In the genomic region with DNA sequence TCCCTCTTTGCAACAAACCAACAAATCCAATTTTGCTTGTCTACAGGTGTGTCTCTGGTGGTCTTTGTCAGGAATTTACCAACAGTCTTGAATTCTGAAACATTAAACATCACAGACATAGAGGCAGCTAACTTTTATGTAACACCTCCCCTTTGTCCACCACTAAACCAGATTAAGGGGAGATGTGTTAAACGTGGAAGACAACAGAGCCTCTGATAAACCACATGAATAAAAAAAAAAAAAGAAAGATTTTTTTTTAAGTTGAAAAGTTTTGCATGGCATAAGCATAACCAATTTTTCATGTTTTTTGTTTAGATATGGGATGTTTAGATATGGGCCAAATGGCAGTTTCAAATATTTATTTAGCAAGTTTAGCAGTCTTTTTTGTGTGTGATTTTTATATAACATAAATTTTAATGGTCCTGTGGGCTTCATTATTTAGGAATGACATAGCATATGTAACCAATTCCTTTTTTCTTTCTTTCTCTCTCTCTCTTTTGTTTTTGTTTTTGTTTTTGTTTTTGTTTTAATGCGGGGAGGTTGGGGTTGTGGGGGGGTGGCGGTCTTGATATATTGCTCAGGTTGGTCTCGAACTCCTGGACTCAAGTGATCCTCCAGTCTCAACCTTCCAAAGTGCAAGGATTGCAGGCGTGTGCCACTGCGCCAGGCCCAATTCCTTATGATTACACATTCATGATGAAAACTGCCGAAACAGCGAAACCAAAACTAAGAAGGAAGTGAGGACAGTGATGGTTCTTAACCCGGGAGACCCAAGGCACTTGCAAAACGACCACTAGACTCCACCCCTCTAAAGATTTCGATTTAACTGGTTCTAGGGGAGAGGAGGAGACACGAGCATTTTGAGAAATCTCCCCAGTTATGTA, we compare ENCODE assay signal across 8 cellular contexts.
DNase-seq lines count a peak whose midpoint lies in the region; ATAC-seq, FAIRE-seq and TF ChIP-seq lines count a peak whose summit lies in the region.

No MANE protein-coding gene starts in this region.

- H3K27me3 ChIP-seq in BE2C, result peaks cover 2% of the 10 kb centered on the region; the same call in 1 of the 2 replicates

- H3K36me3 Mint-ChIP-seq in activated naive CD4-positive, alpha-beta T cell treated with anti-CD3 and anti-CD28 coated beads, Interleukin-2, amount 50 U/mL, for 24 hours, result no peaks in the 10 kb centered on the region

- no peaks in the 10 kb centered on the region for H3K36me3 ChIP-seq in BE2C

- H3K4me1 ChIP-seq in BE2C, result peaks cover 3% of the 10 kb centered on the region; the same call in 1 of the 2 replicates

- H3K9me3 Mint-ChIP-seq in activated naive CD4-positive, alpha-beta T cell treated with anti-CD3 and anti-CD28 coated beads, Interleukin-2, amount 50 U/mL, for 24 hours, result no peaks in the 10 kb centered on the region

- TF ChIP-seq CTCF in retinal pigment epithelial cell (conservative IDR thresholded peaks at IDR 0.05; ENCODE audit: low read depth, low read length) (no peak), BE2C (IDR thresholded peaks at IDR 0.05; ENCODE audit: low read depth, low read length) (no peak)

- no peak for FAIRE-seq in HTR-8/SVneo (lab: Jason Lieb, UNC)

- H3K4me3 Mint-ChIP-seq in activated naive CD4-positive, alpha-beta T cell treated with anti-CD3 and anti-CD28 coated beads, Interleukin-2, amount 50 U/mL, for 24 hours, result peak overlapping the region; percentile 90

- peak overlapping the region; percentile 28 for H3K4me3 ChIP-seq in retinal pigment epithelial cell (ENCODE audit: low read length)
- H3K4me3 ChIP-seq in BE2C (ENCODE audit: low read depth, low read length), result no peak overlapping the region

- peak; percentile 46 for DNase-seq in activated CD4-positive, alpha-beta T cell treated with anti-CD3 and anti-CD28 coated beads for 48 hours
- DNase-seq in activated CD4-positive, alpha-beta T cell treated with anti-CD3 and anti-CD28 coated beads, Interleukin-2, amount 50 U/mL, for 4 hours, result no peak
- DNase-seq in Kasumi-1 (lab: John Stamatoyannopoulos, UW) (peak; percentile 68 to 78), left cardiac atrium (peak; percentile 54), retinal pigment epithelial cell (ENCODE audit: low read depth) (no peak), BE2C (no peak), HTR-8/SVneo (ENCODE audit: insufficient read length, low spot score) (no peak)

- intact Hi-C loops in left cardiac atrium (cut with DNase I), result no loop called here

- ATAC-seq in left cardiac atrium, result peak; percentile 75 to 88

- H3K9me3 ChIP-seq in BE2C, result no peaks in the 10 kb centered on the region

- peaks cover 50% of the 10 kb centered on the region for H3K4me1 Mint-ChIP-seq in activated naive CD4-positive, alpha-beta T cell treated with anti-CD3 and anti-CD28 coated beads, Interleukin-2, amount 50 U/mL, for 24 hours

- H3K27ac Mint-ChIP-seq in activated naive CD4-positive, alpha-beta T cell treated with anti-CD3 and anti-CD28 coated beads, Interleukin-2, amount 50 U/mL, for 24 hours, result peak overlapping the region; percentile 97

- H3K27me3 Mint-ChIP-seq in activated naive CD4-positive, alpha-beta T cell treated with anti-CD3 and anti-CD28 coated beads, Interleukin-2, amount 50 U/mL, for 24 hours, result no peaks in the 10 kb centered on the region

Comparison
In these comparisons a context has a peak if more than half of its experiments do, and no peak if none do; other contexts are left out.
1. DNase-seq: peak in activated CD4-positive, alpha-beta T cell treated with anti-CD3 and anti-CD28 coated beads for 48 hours (single experiment), Kasumi-1 (2 of 2) and left cardiac atrium (single experiment); none in activated CD4-positive, alpha-beta T cell treated with anti-CD3 and anti-CD28 coated beads, Interleukin-2, amount 50 U/mL, for 4 hours (0 of 2), retinal pigment epithelial cell (single experiment), BE2C (single experiment) and HTR-8/SVneo (single experiment).